Comparison of ENCODE assay signal across 16 cellular contexts in genomic region chr3:183532620-183533409, GRCh38. TPM values are rescaled to one million over a fixed set of nuclear protein-coding genes. Genes with fewer than 3 reads are reported as not detected.
DNase-seq lines count a peak whose midpoint lies in the region; ATAC-seq, FAIRE-seq and TF ChIP-seq lines count a peak whose summit lies in the region.
"Had no signal": no experiment of that assay in that cellular context is flagged by ENCODE, and none has a peak within 500 bp of the region (broad histone marks: within the 10 kb centered on the region; RNA-seq: fewer than 3 reads in every experiment).

No MANE protein-coding gene starts in this region.

- no peak overlapping the region for H2BK120ac ChIP-seq in H1 (replicated peaks; ENCODE audit: low read depth, low read length)
- no peak overlapping the region for H2BK120ac ChIP-seq in trophoblast cell (ENCODE audit: insufficient read depth, low read length, poor library complexity)

- H3K23ac ChIP-seq in H1 (ENCODE audit: insufficient read length) (no peak overlapping the region), trophoblast cell (ENCODE audit: low read length) (no peak overlapping the region)

- H3K9me3 ChIP-seq in OCI-LY3 (ENCODE audit: insufficient read depth, low read length) (peaks cover 5% of the 10 kb centered on the region; the same call in 1 of the 2 replicates), H1 (ENCODE audit: insufficient read depth in 2 of 2, low read depth in 1 of 2, low read length in 1 of 2) (no peaks in the 10 kb centered on the region), trophoblast cell (ENCODE audit: insufficient read depth, low read depth, low read length) (no peaks in the 10 kb centered on the region), esophagus squamous epithelium (no peaks in the 10 kb centered on the region)
- H3K9me3 ChIP-seq: A549, lower lobe of right lung, tibial artery had no signal

- H2BK20ac ChIP-seq in H1 (ENCODE audit: low read length) = 0 out of 2 replicates have a peak overlapping the region, but pooled peaks have one; percentile 35

- no peak overlapping the region for H3K56ac ChIP-seq in H1 (replicated peaks; ENCODE audit: insufficient read length, low read depth, low read length)

- WGBS in H1 (ENCODE audit: extremely low coverage in 1 of 2, insufficient coverage in 1 of 2, insufficient read length in 1 of 2, insufficient replicate concordance in 2 of 2, low coverage in 1 of 2, low lambda C conversion rate in 2 of 2, missing lambda C conversion rate in 1 of 2), 2 experiments = 71% methylated on average over 6 of the region's 6 CpGs; no CpG with 5 or more reads in 1 of the 2 experiments
- no CpG with 5 or more reads among the region's 6 CpGs for WGBS in trophoblast cell (ENCODE audit: extremely low coverage, insufficient coverage, insufficient read length)
- 43 to 49% methylated on average over 6 of the region's 6 CpGs for WGBS in esophagus squamous epithelium, 2 donors

- DNase-seq in activated CD4-positive, CD25-positive, alpha-beta regulatory T cell treated with anti-CD3 and anti-CD28 coated beads, Interleukin-2, amount 50 U/mL, for 72 hours = no peak
- no peak for DNase-seq in H1 (ENCODE audit: low read depth in 1 of 2, low spot score in 2 of 2)
- DNase-seq in trophoblast cell = peak; percentile 70
- DNase-seq in HuH-7 (ENCODE audit: low spot score) = no peak
- no peak for DNase-seq in esophagus squamous epithelium (lab: John Stamatoyannopoulos, UW)
- DNase-seq: heart right ventricle, NCI-H2029 treated with DMSO at 0.1 percent for 48 hours, tibial artery had no signal

- H2AFZ ChIP-seq in OCI-LY3 (ENCODE audit: low read depth, low read length) (no peak overlapping the region), H1 (ENCODE audit: low read length) (no peak overlapping the region), trophoblast cell (ENCODE audit: insufficient read depth, low read length, poor library complexity) (no peak overlapping the region)

- no peak for TF ChIP-seq POLR2A in H1 (IDR thresholded peaks at IDR 0.05; ENCODE audit: control extremely low read depth in 1 of 2, low read depth in 2 of 2, low read length in 2 of 2)
- no peak for TF ChIP-seq POLR2A in esophagus squamous epithelium (IDR thresholded peaks at IDR 0.05)

- H3K9ac ChIP-seq in OCI-LY3 (ENCODE audit: low read length) (no peak overlapping the region), H1 (replicated peaks in 1 of 4; ENCODE audit: extremely low read depth in 1 of 4, low read depth in 3 of 4, low read length in 3 of 4) (no peak overlapping the region), trophoblast cell (ENCODE audit: low read length) (no peak overlapping the region)

- no peak overlapping the region for H4K12ac ChIP-seq in trophoblast cell (ENCODE audit: low read depth, low read length)

- TF ChIP-seq CTCF in OCI-LY3 (IDR thresholded peaks at IDR 0.05; ENCODE audit: low read depth, low read length) = no peak
- no peak for TF ChIP-seq CTCF in H1 (IDR thresholded peaks at IDR 0.05; ENCODE audit: control extremely low read depth in 1 of 3, insufficient read depth in 1 of 3, low read depth in 1 of 3, low read length in 3 of 3)
- no peak for TF ChIP-seq CTCF in esophagus squamous epithelium (IDR thresholded peaks at IDR 0.05)

- intact Hi-C loops in esophagus squamous epithelium (cut with DNase I) = no loop called here

- H3K4me3 ChIP-seq in OCI-LY3 (ENCODE audit: low read length) = no peak overlapping the region; the same call in 1 of the 2 replicates
- peak overlapping the region in 1 of 4 experiments; percentile 43; a peak in 1 of 8 replicates for H3K4me3 ChIP-seq in H1 (ENCODE audit: extremely low read depth in 1 of 4, insufficient read depth in 2 of 4, low read depth in 3 of 4, low read length in 4 of 4)
- H3K4me3 ChIP-seq in trophoblast cell (ENCODE audit: low read depth, low read length) = no peak overlapping the region
- no peak overlapping the region for H3K4me3 ChIP-seq in esophagus squamous epithelium
- H3K4me3 ChIP-seq: A549, cardiac muscle cell, heart right ventricle, lower lobe of right lung, tibial artery had no signal

- POLR2A ChIA-PET in H1 (lab: Charles Lee; ENCODE audit: partially characterized antibody) = interaction anchor here (1.8 kb wide), 1 partner anchor 12 kb away, joined by 5 read pairs; no protein-coding TSS in a partner anchor

- H3K27ac ChIP-seq in OCI-LY3 (ENCODE audit: low read length) = peak overlapping the region; percentile 59; the same call in 1 of the 2 replicates
- H3K27ac ChIP-seq in H1 (ENCODE audit: low read depth, low read length) = no peak overlapping the region
- H3K27ac ChIP-seq in trophoblast cell (ENCODE audit: low read depth, low read length) = no peak overlapping the region
- no peak overlapping the region for H3K27ac ChIP-seq in esophagus squamous epithelium
- H3K27ac ChIP-seq: A549, cardiac muscle cell, epithelial cell of prostate, lower lobe of right lung, tibial artery had no signal

- H4K91ac ChIP-seq in H1 (replicated peaks; ENCODE audit: insufficient read length, low read length) = no peak overlapping the region
- no peak overlapping the region for H4K91ac ChIP-seq in trophoblast cell (ENCODE audit: low read depth, low read length)

- peak; percentile 55 to 59 for ATAC-seq in activated CD4-positive, CD25-positive, alpha-beta regulatory T cell treated with anti-CD3 and anti-CD28 coated beads, Interleukin-2, amount 50 U/mL, for 24 hours
- no peak for ATAC-seq in HG02870 (IDR thresholded peaks at IDR 0.05; ENCODE audit: unreplicated experiment)
- ATAC-seq: A549, heart right ventricle had no signal

- no peak for FAIRE-seq in H1 (lab: Jason Lieb, UNC)
- FAIRE-seq: A549 had no signal

- CTCF ChIA-PET in H1 (lab: Charles Lee; ENCODE audit: partially characterized antibody) = interaction anchor here (0.6 to 1.4 kb wide), 3 partner anchors 53 to 166 kb away, joined by 4 to 8 read pairs (median 5); no protein-coding TSS in a partner anchor

- H4K8ac ChIP-seq in H1 (ENCODE audit: extremely low read depth, insufficient read depth, low read length) (no peak overlapping the region), trophoblast cell (ENCODE audit: low read depth, low read length) (no peak overlapping the region)

- H2BK5ac ChIP-seq in H1 (ENCODE audit: low read depth, low read length) (no peak overlapping the region), trophoblast cell (ENCODE audit: low read depth, low read length, poor library complexity) (no peak overlapping the region)

- H3K27me3 ChIP-seq in OCI-LY3 (ENCODE audit: low read depth, low read length) (no peaks in the 10 kb centered on the region), H1 (replicated peaks in 1 of 4; ENCODE audit: control insufficient read depth in 3 of 4, extremely low read depth in 1 of 4, insufficient read depth in 3 of 4, low read length in 3 of 4) (peaks cover 0 to 2% (median 0%) of the 10 kb centered on the region in 4 experiments; a peak in 1 of 7 replicates), trophoblast cell (ENCODE audit: insufficient read depth, low read length) (no peaks in the 10 kb centered on the region), esophagus squamous epithelium (peaks cover 0 to 4% (median 0%) of the 10 kb centered on the region in 4 donors)
- H3K27me3 ChIP-seq: heart right ventricle, tibial artery had no signal

- H3K4ac ChIP-seq in H1 (replicated peaks; ENCODE audit: insufficient read length, low read depth, low read length) (no peak overlapping the region), trophoblast cell (ENCODE audit: low read depth, low read length) (no peak overlapping the region)

- H2AK5ac ChIP-seq in H1 (ENCODE audit: low read depth, low read length) (peak overlapping the region; percentile 25; the same call in 1 of the 2 replicates), trophoblast cell (ENCODE audit: low read length) (no peak overlapping the region)

- H3K36me3 ChIP-seq in OCI-LY3 (replicated peaks; ENCODE audit: low read depth, low read length) = peaks cover 29% of the 10 kb centered on the region
- H3K36me3 ChIP-seq in H1 (ENCODE audit: control insufficient read depth in 2 of 4, insufficient read depth in 4 of 4, low read length in 3 of 4) = no peaks in the 10 kb centered on the region
- H3K36me3 ChIP-seq in trophoblast cell (ENCODE audit: control insufficient read depth in 1 of 2, insufficient read depth in 2 of 2, low read length in 2 of 2) = no peaks in the 10 kb centered on the region
- no peaks in the 10 kb centered on the region for H3K36me3 ChIP-seq in esophagus squamous epithelium
- H3K36me3 ChIP-seq: cardiac muscle cell, heart right ventricle, lower lobe of right lung, tibial artery had no signal

- H3K4me1 ChIP-seq in OCI-LY3 (ENCODE audit: low read length) (peaks cover 93% of the 10 kb centered on the region), H1 (replicated peaks in 1 of 4; ENCODE audit: control insufficient read depth in 3 of 4, insufficient read depth in 4 of 4, low read length in 3 of 4) (peaks cover 0 to 10% (median 2%) of the 10 kb centered on the region in 4 experiments; a peak in 4 of 7 replicates), trophoblast cell (ENCODE audit: control insufficient read depth in 1 of 2, insufficient read depth in 2 of 2, low read length in 2 of 2) (peaks cover 0 to 2% of the 10 kb centered on the region in 2 experiments), esophagus squamous epithelium (no peaks in the 10 kb centered on the region)
- H3K4me1 ChIP-seq: A549 had no signal

- H2BK12ac ChIP-seq in H1 (ENCODE audit: low read depth, low read length) (peak overlapping the region; percentile 40), trophoblast cell (ENCODE audit: low read length) (no peak overlapping the region)

- peaks cover 88% of the 10 kb centered on the region for H3K79me2 ChIP-seq in OCI-LY3 (ENCODE audit: low read length)
- H3K79me2 ChIP-seq in H1 (ENCODE audit: control insufficient read depth in 1 of 2, insufficient read depth in 2 of 2, low read length in 2 of 2) = no peaks in the 10 kb centered on the region
- H3K79me2 ChIP-seq in trophoblast cell (ENCODE audit: control insufficient read depth, insufficient read depth, low read length, poor library complexity) = no peaks in the 10 kb centered on the region

- H3K23me2 ChIP-seq in H1 (ENCODE audit: low read depth, low read length) = 0 out of 2 replicates have a peak, but pooled peaks cover 2% of the 10 kb centered on the region

- 0 out of 2 replicates have a peak overlapping the region, but pooled peaks have one; percentile 81 for H2BK15ac ChIP-seq in H1 (ENCODE audit: low read length)

- H4K20me1 ChIP-seq in OCI-LY3 (ENCODE audit: insufficient read depth, low read length) = peaks cover 47% of the 10 kb centered on the region
- no peaks in the 10 kb centered on the region for H4K20me1 ChIP-seq in H1 (replicated peaks in 1 of 2; ENCODE audit: control insufficient read depth in 1 of 2, insufficient read depth in 2 of 2, low read length in 2 of 2)

- TF ChIP-seq RAD21 in H1 (IDR thresholded peaks at IDR 0.05 in 1 of 2, conservative IDR thresholded peaks at IDR 0.05 in 1 of 2; ENCODE audit: low read depth in 2 of 2, low read length in 2 of 2) = no peak

- no peak for TF ChIP-seq EP300 in H1 (IDR thresholded peaks at IDR 0.05; ENCODE audit: borderline replicate concordance in 1 of 2, low read depth in 2 of 2, low read length in 2 of 2)

- H3K18ac ChIP-seq in H1 (ENCODE audit: extremely low read depth, low read length) = no peak overlapping the region
- no peak overlapping the region for H3K18ac ChIP-seq in trophoblast cell (ENCODE audit: low read length)

- no peak overlapping the region for H4K5ac ChIP-seq in H1 (ENCODE audit: insufficient read length, low read depth, low read length)

- no peak overlapping the region for H3K14ac ChIP-seq in H1 (ENCODE audit: insufficient read length)
- H3K14ac ChIP-seq in trophoblast cell (ENCODE audit: low read length) = no peak overlapping the region

- H3K4me2 ChIP-seq in OCI-LY3 (ENCODE audit: low read length) = peak overlapping the region; percentile 65; the same call in 1 of the 2 replicates
- H3K4me2 ChIP-seq in H1 (ENCODE audit: insufficient read depth in 1 of 2, low read depth in 2 of 2, low read length in 2 of 2) = peak overlapping the region in 1 of 2 experiments; percentile 50; a peak in 2 of 4 replicates
- H3K4me2 ChIP-seq in trophoblast cell (ENCODE audit: low read length) = no peak overlapping the region
- H3K4me2 ChIP-seq: A549 had no signal

- H3K79me1 ChIP-seq in H1 (ENCODE audit: low read depth, low read length) = no peaks in the 10 kb centered on the region
- no peaks in the 10 kb centered on the region for H3K79me1 ChIP-seq in trophoblast cell (ENCODE audit: low read length)

RNA-seq across cellular contexts. Expression of gene KLHL6, which starts 22.7 kb away (rescaled TPM):
- not detected in 2 replicates for total RNA-seq in H1 (2021; fragmentation: NEBNext Ultra II Directional; extraction: Animal tissue kit (Norgen Biotek cat#: 25700))
- 0.05 and 0.08 TPM in 2 replicates for polyA plus RNA-seq in H1 (2011; rRNA removed)
- 0.09 TPM for polyA plus RNA-seq in H1 (2011; cell fraction: cytosol; rRNA removed)
- 0.09 TPM for polyA plus RNA-seq in H1 (2011; cell fraction: nucleus; rRNA removed)
- 0.05 to 0.08 TPM (median 0.05 TPM) in 4 replicates for polyA plus RNA-seq in H1 (2012, experiment 1 of 2)
- polyA plus RNA-seq in H1 (2012, experiment 2 of 2) = 0.05 TPM
- 0.02 TPM for polyA plus RNA-seq in H1 (2013, experiment 1 of 2)
- polyA plus RNA-seq in H1 (2013, experiment 2 of 2) = 0.04 TPM
- polyA minus RNA-seq in H1 (2011; rRNA and poly(A)+ RNA removed) = 0.07 and 0.28 TPM in 2 replicates
- polyA minus RNA-seq in H1 (2011; cell fraction: cytosol; rRNA and poly(A)+ RNA removed) = not detected
- 0.40 TPM for polyA minus RNA-seq in H1 (2011; cell fraction: nucleus; rRNA and poly(A)+ RNA removed)
- 0.01 TPM in 2 replicates for polyA plus RNA-seq in trophoblast cell (2013)
- total RNA-seq in esophagus squamous epithelium = 1 to 10 TPM in 2 of 4 donors, under 1 TPM in 1, not detected in 1; 0.66 to 2.7 (median 1.8) TPM
- total RNA-seq: LHCN-M2 had no signal
- polyA plus RNA-seq: A549, cardiac muscle cell had no signal

Comparison
In these comparisons a context has a peak if more than half of its experiments do, and no peak if none do; other contexts are left out.
1. DNase-seq: peak in trophoblast cell (2 of 2); none in activated CD4-positive, CD25-positive, alpha-beta regulatory T cell treated with anti-CD3 and anti-CD28 coated beads, Interleukin-2, amount 50 U/mL, for 72 hours (single experiment), H1 (0 of 2), HuH-7 (single experiment) and esophagus squamous epithelium (single experiment).